3 cellular contexts compared by ENCODE assay signal in genomic region chr11:46597155-46597554, GRCh38.
TF ChIP-seq lines count a peak whose summit lies in the region.

No MANE protein-coding gene starts in this region.

TF ChIP-seq in HEK293T, 16 proteins besides CTCF, POLR2A, EP300 and RAD21:
- TF ChIP-seq CTBP1 (IDR thresholded peaks at IDR 0.05; ENCODE audit: borderline replicate concordance) = no peak
- peak; percentile 30; the same call in 1 of the 2 replicates for TF ChIP-seq PKNOX1 (IDR thresholded peaks at IDR 0.05)
- TF ChIP-seq LEF1 (IDR thresholded peaks at IDR 0.05; ENCODE audit: borderline replicate concordance) = no peak

TF ChIP-seq in K562, 482 proteins besides CTCF, POLR2A, EP300 and RAD21:
- no peak for TF ChIP-seq USF2 (CRISPR knock-in tag; IDR thresholded peaks at IDR 0.05)
- TF ChIP-seq BACH1 (tag; IDR thresholded peaks at IDR 0.05) = no peak
- TF ChIP-seq ZNF668 (CRISPR knock-in tag; IDR thresholded peaks at IDR 0.05) = no peak
- 0 out of 2 replicates have a peak, but pooled peaks have one; percentile 17 for TF ChIP-seq ZNF584 (CRISPR knock-in tag; IDR thresholded peaks at IDR 0.05; ENCODE audit: low read depth)
- no peak for TF ChIP-seq SIN3A (IDR thresholded peaks at IDR 0.05; ENCODE audit: borderline replicate concordance in 2 of 2, control insufficient read depth in 1 of 2, low read depth in 2 of 2, low read length in 2 of 2)
- TF ChIP-seq NBN (IDR thresholded peaks at IDR 0.05; ENCODE audit: low read depth) = no peak
- TF ChIP-seq ZC3H8 (IDR thresholded peaks at IDR 0.05) = no peak
- TF ChIP-seq ZBTB1 (CRISPR knock-in tag; IDR thresholded peaks at IDR 0.05; ENCODE audit: borderline replicate concordance, low read depth) = no peak
- TF ChIP-seq TCF3 (CRISPR knock-in tag; IDR thresholded peaks at IDR 0.05) = no peak
- no peak for TF ChIP-seq ATF1 (CRISPR knock-in tag; IDR thresholded peaks at IDR 0.05)
- no peak for TF ChIP-seq ATF1 (tag; IDR thresholded peaks at IDR 0.05)
- TF ChIP-seq PKNOX1 (IDR thresholded peaks at IDR 0.05) = 0 out of 2 replicates have a peak, but pooled peaks have one; percentile 13
- TF ChIP-seq ZNF707 (CRISPR knock-in tag; conservative IDR thresholded peaks at IDR 0.05) = no peak

TF ChIP-seq in HepG2, 621 proteins besides CTCF, POLR2A, EP300 and RAD21 (continues in another document):
- TF ChIP-seq NR2C2 (CRISPR knock-in tag; IDR thresholded peaks at IDR 0.05; ENCODE audit: borderline replicate concordance) (0 out of 2 replicates have a peak, but pooled peaks have one; percentile 28), ZNF570 (CRISPR knock-in tag; IDR thresholded peaks at IDR 0.05; ENCODE audit: borderline replicate concordance) (no peak), ZFAT (CRISPR knock-in tag; conservative IDR thresholded peaks at IDR 0.05) (no peak), ZNF616 (CRISPR knock-in tag; IDR thresholded peaks at IDR 0.05; ENCODE audit: low read depth) (no peak), TMF1 (CRISPR knock-in tag; IDR thresholded peaks at IDR 0.05; ENCODE audit: low read depth) (no peak), FOXA1 (IDR thresholded peaks at IDR 0.05) (no peak), FOXA1 (CRISPR knock-in tag; IDR thresholded peaks at IDR 0.05) (peak; percentile 52), HOMEZ (CRISPR knock-in tag; IDR thresholded peaks at IDR 0.05; ENCODE audit: low read depth) (peak; percentile 63; the same call in 1 of the 2 replicates), ZNF576 (CRISPR knock-in tag; IDR thresholded peaks at IDR 0.05) (no peak), FOXO1 (CRISPR knock-in tag; IDR thresholded peaks at IDR 0.05) (no peak), IRF9 (CRISPR knock-in tag; IDR thresholded peaks at IDR 0.05; ENCODE audit: borderline replicate concordance) (no peak), PAXIP1 (CRISPR knock-in tag; conservative IDR thresholded peaks at IDR 0.05) (peak; percentile 81), KLF6 (CRISPR knock-in tag; IDR thresholded peaks at IDR 0.05) (no peak), ATF1 (CRISPR knock-in tag; IDR thresholded peaks at IDR 0.05) (no peak), HNRNPL (IDR thresholded peaks at IDR 0.05; ENCODE audit: low read depth, low read length) (no peak), ZSCAN5A (CRISPR knock-in tag; IDR thresholded peaks at IDR 0.05; ENCODE audit: borderline replicate concordance) (no peak), MEIS2 (CRISPR knock-in tag; IDR thresholded peaks at IDR 0.05) (peak; percentile 99), ZNF280B (CRISPR knock-in tag; IDR thresholded peaks at IDR 0.05; ENCODE audit: borderline replicate concordance) (no peak), ZFP41 (CRISPR knock-in tag; IDR thresholded peaks at IDR 0.05; ENCODE audit: borderline replicate concordance) (no peak), HNRNPUL1 (IDR thresholded peaks at IDR 0.05; ENCODE audit: low read depth, low read length) (no peak), SRSF1 (optimal IDR thresholded peaks at IDR 0.05; ENCODE audit: low read depth, low read length) (no peak), YEATS4 (CRISPR knock-in tag; IDR thresholded peaks at IDR 0.05; ENCODE audit: borderline replicate concordance) (no peak), ZNF329 (CRISPR knock-in tag; IDR thresholded peaks at IDR 0.05; ENCODE audit: low read depth) (no peak), ZSCAN30 (CRISPR knock-in tag; IDR thresholded peaks at IDR 0.05) (no peak), E2F2 (CRISPR knock-in tag; IDR thresholded peaks at IDR 0.05; ENCODE audit: borderline replicate concordance) (no peak), ZSCAN20 (CRISPR knock-in tag; IDR thresholded peaks at IDR 0.05; ENCODE audit: borderline replicate concordance) (no peak), MAFG (CRISPR knock-in tag; IDR thresholded peaks at IDR 0.05) (no peak), ZNF766 (CRISPR knock-in tag; IDR thresholded peaks at IDR 0.05; ENCODE audit: borderline replicate concordance) (no peak), ZNF687 (CRISPR knock-in tag; IDR thresholded peaks at IDR 0.05) (no peak), TFAP4 (IDR thresholded peaks at IDR 0.05; ENCODE audit: borderline replicate concordance, low read depth) (peak; percentile 53; the same call in 1 of the 2 replicates), SNAPC2 (CRISPR knock-in tag; IDR thresholded peaks at IDR 0.05) (no peak), CHD4 (IDR thresholded peaks at IDR 0.05; ENCODE audit: borderline replicate concordance, low read length) (peak; percentile 64; the same call in 1 of the 2 replicates), ZSCAN29 (CRISPR knock-in tag; conservative IDR thresholded peaks at IDR 0.05) (no peak), ZNF761 (CRISPR knock-in tag; conservative IDR thresholded peaks at IDR 0.05) (no peak), IKZF5 (CRISPR knock-in tag; IDR thresholded peaks at IDR 0.05) (no peak), ZNF382 (CRISPR knock-in tag; IDR thresholded peaks at IDR 0.05; ENCODE audit: borderline replicate concordance) (no peak), HMG20B (CRISPR knock-in tag; conservative IDR thresholded peaks at IDR 0.05) (peak; percentile 88), ZKSCAN5 (CRISPR knock-in tag; IDR thresholded peaks at IDR 0.05) (no peak)
